ENCODE assay signal across 8 cellular contexts in the genomic region with DNA sequence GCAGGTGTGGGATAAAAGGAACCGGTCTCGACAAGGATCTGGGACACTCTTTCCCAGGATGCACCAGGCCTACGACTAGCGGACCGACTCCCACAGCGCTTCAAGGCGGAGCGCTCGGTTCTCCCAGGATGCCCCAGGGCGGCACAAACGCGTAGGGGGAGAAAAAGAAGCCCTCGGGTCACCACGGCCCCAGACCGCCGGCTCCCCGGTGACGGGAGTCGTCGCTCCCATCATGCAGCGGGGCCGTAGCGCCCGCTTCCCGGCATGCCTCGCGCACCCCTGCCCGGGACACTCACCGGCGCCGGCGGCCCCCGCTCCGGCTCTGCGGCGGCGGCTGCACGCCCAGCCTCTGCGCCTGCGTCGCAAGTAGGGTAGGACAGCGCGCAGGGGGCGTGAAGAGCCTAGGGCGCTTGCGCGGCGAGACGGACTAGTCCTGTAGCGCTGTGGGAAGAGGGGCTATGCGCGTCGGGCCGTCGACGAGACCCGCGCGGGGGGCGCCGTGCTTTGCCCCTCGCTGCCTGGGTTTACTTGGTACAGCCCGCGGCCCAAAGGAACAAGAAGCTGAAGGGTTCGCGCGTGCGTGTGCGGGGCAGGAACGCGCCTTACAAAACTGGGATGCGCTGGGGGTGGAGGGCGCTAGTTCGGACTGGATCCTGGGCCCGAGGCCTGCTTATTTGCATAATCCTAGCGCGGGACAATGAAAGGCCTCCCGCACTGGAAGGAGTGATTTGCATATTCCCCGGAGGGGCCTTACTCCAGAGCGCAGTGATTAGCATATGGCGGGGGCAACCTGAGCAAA.
A peak's percentile ranks its signal among the peaks of the same experiment; 100 is the strongest.
DNase-seq lines count a peak whose midpoint lies in the region; TF ChIP-seq lines count a peak whose summit lies in the region.

A gene with protein sequence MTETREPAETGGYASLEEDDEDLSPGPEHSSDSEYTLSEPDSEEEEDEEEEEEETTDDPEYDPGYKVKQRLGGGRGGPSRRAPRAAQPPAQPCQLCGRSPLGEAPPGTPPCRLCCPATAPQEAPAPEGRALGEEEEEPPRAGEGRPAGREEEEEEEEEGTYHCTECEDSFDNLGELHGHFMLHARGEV (minus strand): TSS at position 368 of the 799 bp plus-strand sequence. CDS start 5,325 bp downstream, outside the sequence.

- H3K36me3 Mint-ChIP-seq in nephron progenitor cell (ENCODE audit: low read depth) = peaks cover 30% of the 10 kb centered on the region
- no peaks in the 10 kb centered on the region for H3K36me3 Mint-ChIP-seq in stimulated activated naive CD8-positive, alpha-beta T cell treated with anti-CD3 and anti-CD28 coated beads, Interleukin-15, Interleukin-2, amounts not matched to agents 100 ng/mL and 50 ng/mL, for 24 hours (ENCODE audit: low read depth)

- DNase-seq in ELF-1 (ENCODE audit: low read depth, low spot score) = peak; percentile 99
- DNase-seq in GOT3 (lab: John Stamatoyannopoulos, UW) = peak; percentile 65
- DNase-seq in LNCaP clone FGC (ENCODE audit: low read depth) = peak; percentile 48
- DNase-seq in SHP77 (lab: John Stamatoyannopoulos, UW) = peak; percentile 83 to 88
- DNase-seq in activated gamma-delta T cell (lab: John Stamatoyannopoulos, UW) = peak; percentile 85
- DNase-seq in fibroblast of the conjunctiva (ENCODE audit: low read depth) = peak; percentile 78
- peak; percentile 88 for DNase-seq in nephron progenitor cell

- H3K4me3 Mint-ChIP-seq in nephron progenitor cell = peak within 1 kb of the TSS; percentile 89
- H3K4me3 Mint-ChIP-seq in stimulated activated naive CD8-positive, alpha-beta T cell treated with anti-CD3 and anti-CD28 coated beads, Interleukin-15, Interleukin-2, amounts not matched to agents 100 ng/mL and 50 ng/mL, for 24 hours = peak within 1 kb of the TSS; percentile 96

- TF ChIP-seq CTCF in LNCaP clone FGC (IDR thresholded peaks at IDR 0.05; ENCODE audit: control insufficient read depth, extremely low read depth, insufficient read depth) = no peak
- no peak for TF ChIP-seq CTCF in nephron progenitor cell (IDR thresholded peaks at IDR 0.05)

- peak within 1 kb of the TSS; percentile 65 for H3K4me3 ChIP-seq in LNCaP clone FGC (ENCODE audit: low read depth, low read length)

- peak within 1 kb of the TSS; percentile 100 for H3K27ac Mint-ChIP-seq in nephron progenitor cell
- peak within 1 kb of the TSS; percentile 97 for H3K27ac Mint-ChIP-seq in stimulated activated naive CD8-positive, alpha-beta T cell treated with anti-CD3 and anti-CD28 coated beads, Interleukin-15, Interleukin-2, amounts not matched to agents 100 ng/mL and 50 ng/mL, for 24 hours

- no peaks in the 10 kb centered on the region for H3K27me3 Mint-ChIP-seq in nephron progenitor cell (ENCODE audit: low read depth, poor library complexity)
- H3K27me3 Mint-ChIP-seq in stimulated activated naive CD8-positive, alpha-beta T cell treated with anti-CD3 and anti-CD28 coated beads, Interleukin-15, Interleukin-2, amounts not matched to agents 100 ng/mL and 50 ng/mL, for 24 hours = no peaks in the 10 kb centered on the region

- H3K9me3 Mint-ChIP-seq in nephron progenitor cell = no peaks in the 10 kb centered on the region
- no peaks in the 10 kb centered on the region for H3K9me3 Mint-ChIP-seq in stimulated activated naive CD8-positive, alpha-beta T cell treated with anti-CD3 and anti-CD28 coated beads, Interleukin-15, Interleukin-2, amounts not matched to agents 100 ng/mL and 50 ng/mL, for 24 hours

- H3K4me1 Mint-ChIP-seq in nephron progenitor cell = peaks cover 52% of the 10 kb centered on the region
- peaks cover 15% of the 10 kb centered on the region for H3K4me1 Mint-ChIP-seq in stimulated activated naive CD8-positive, alpha-beta T cell treated with anti-CD3 and anti-CD28 coated beads, Interleukin-15, Interleukin-2, amounts not matched to agents 100 ng/mL and 50 ng/mL, for 24 hours (ENCODE audit: low read depth)

Comparison
In these comparisons a context has a peak if more than half of its experiments do, and no peak if none do; other contexts are left out.
1. Peak in every context shown above with its lines: DNase-seq and H3K4me3 ChIP-seq.
2. DNase-seq: peak in every context shown above with its lines; median percentile 99 in ELF-1; 88 in nephron progenitor cell; 86 in SHP77; 85 in activated gamma-delta T cell; 78 in fibroblast of the conjunctiva; 65 in GOT3; 48 in LNCaP clone FGC.